ENCODE assay signal across 8 cellular contexts in the genomic region with DNA sequence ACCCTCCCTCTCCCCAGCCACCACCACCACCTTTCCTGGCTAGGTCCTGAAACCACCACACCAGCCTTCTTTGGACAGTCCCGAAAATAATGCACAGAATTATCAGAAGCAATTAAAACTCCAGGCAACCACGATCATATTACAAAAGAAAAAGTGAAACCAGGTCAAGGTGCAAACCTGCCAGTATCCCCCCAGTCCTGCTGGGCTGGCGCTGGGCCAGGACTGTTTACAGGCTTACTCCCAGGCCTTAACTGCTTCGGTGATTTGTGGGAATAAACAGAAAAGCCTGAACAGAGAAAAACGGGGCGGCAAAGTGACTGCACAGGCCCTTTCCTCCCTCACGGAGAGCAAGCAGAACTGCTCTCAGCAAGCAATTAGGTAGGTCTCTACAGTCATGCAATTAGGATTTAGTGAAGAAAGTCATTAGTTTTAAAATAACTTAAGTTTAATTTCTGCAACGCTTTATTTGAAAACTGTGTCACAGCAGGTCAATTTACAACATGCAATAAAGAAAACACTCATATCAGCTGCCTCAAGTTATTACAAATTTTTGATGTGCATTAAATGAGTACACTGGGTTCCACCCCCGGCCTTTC. TPM values are rescaled to one million over a fixed set of nuclear protein-coding genes. Genes with fewer than 3 reads are reported as not detected.
A peak's percentile ranks its signal among the peaks of the same experiment; 100 is the strongest.
DNase-seq lines count a peak whose midpoint lies in the region; ATAC-seq and TF ChIP-seq lines count a peak whose summit lies in the region.

No MANE protein-coding gene starts in this region.

- no peak for ATAC-seq in naive thymus-derived CD8-positive, alpha-beta T cell
- no peak for ATAC-seq in GM19463 (IDR thresholded peaks at IDR 0.05; ENCODE audit: unreplicated experiment)

- H3K4me1 ChIP-seq in Caco-2 (no peaks in the 10 kb centered on the region), endodermal cell (ENCODE audit: control insufficient read depth, insufficient read depth, low read length) (no peaks in the 10 kb centered on the region), uterus (no peaks in the 10 kb centered on the region)

- TF ChIP-seq CTCF in Caco-2 (IDR thresholded peaks at IDR 0.05; ENCODE audit: insufficient read depth in 1 of 2, low read depth in 1 of 2, low read length in 1 of 2, severe bottlenecking in 1 of 2, unreplicated experiment in 1 of 2) (no peak), endodermal cell (conservative IDR thresholded peaks at IDR 0.05) (no peak), uterus (IDR thresholded peaks at IDR 0.05) (no peak)

- H3K4me3 Mint-ChIP-seq in Caco-2 (ENCODE audit: unreplicated experiment) (peak overlapping the region; percentile 65), endodermal cell (peak overlapping the region; percentile 75)
- H3K4me3 Mint-ChIP-seq in activated CD4-positive, alpha-beta T cell treated with anti-CD3 and anti-CD28 coated beads, Interleukin-2, amount 10 ng/mL, durations not matched to agents 24 days and 14 days, result peak overlapping the region; percentile 93
- H3K4me3 Mint-ChIP-seq in naive thymus-derived CD8-positive, alpha-beta T cell, result peak overlapping the region; percentile 82 to 94 (median 88)

- no peaks in the 10 kb centered on the region for H3K27me3 ChIP-seq in Caco-2 (replicated peaks; ENCODE audit: control insufficient read depth, insufficient read depth, low read length)
- no peaks in the 10 kb centered on the region for H3K27me3 ChIP-seq in endodermal cell (ENCODE audit: control insufficient read depth, insufficient read depth, low read length, poor library complexity, severe bottlenecking)
- H3K27me3 ChIP-seq in uterus, result no peaks in the 10 kb centered on the region

- H3K27me3 Mint-ChIP-seq in Caco-2 (ENCODE audit: insufficient read depth, unreplicated experiment), result no peaks in the 10 kb centered on the region
- H3K27me3 Mint-ChIP-seq in activated CD4-positive, alpha-beta T cell treated with anti-CD3 and anti-CD28 coated beads, Interleukin-2, amount 10 ng/mL, durations not matched to agents 24 days and 14 days, result peaks cover 11% of the 10 kb centered on the region
- no peaks in the 10 kb centered on the region for H3K27me3 Mint-ChIP-seq in endodermal cell (ENCODE audit: insufficient read depth)
- no peaks in the 10 kb centered on the region for H3K27me3 Mint-ChIP-seq in naive thymus-derived CD8-positive, alpha-beta T cell

- no peak for TF ChIP-seq POLR2A in uterus (IDR thresholded peaks at IDR 0.05)

- H3K9ac ChIP-seq in endodermal cell (ENCODE audit: extremely low read depth, low read length, poor library complexity, severe bottlenecking), result peak overlapping the region; percentile 63

- DNase-seq in Caco-2 (no peak), LoVo (ENCODE audit: low spot score) (peak; percentile 43), endodermal cell (peak; percentile 57), uterus (peak in 1 of 2 donors; percentile 37)
- DNase-seq in activated CD4-positive, alpha-beta T cell treated with anti-CD3 and anti-CD28 coated beads, Interleukin-2, amount 10 ng/mL, durations not matched to agents 24 days and 14 days, result peak; percentile 87
- peak in 8 of 10 donors; percentile 27 to 70 (median 47) for DNase-seq in naive thymus-derived CD8-positive, alpha-beta T cell
- DNase-seq in activated CD4-positive, CD25-positive, alpha-beta regulatory T cell (lab: John Stamatoyannopoulos, UW), result no peak

- H3K27ac ChIP-seq in endodermal cell (ENCODE audit: low read depth, low read length), result peak overlapping the region; percentile 63
- H3K27ac ChIP-seq in uterus, result peak overlapping the region; percentile 52 to 89

- H3K9me3 Mint-ChIP-seq in Caco-2 (ENCODE audit: unreplicated experiment) (no peaks in the 10 kb centered on the region), endodermal cell (no peaks in the 10 kb centered on the region)
- peaks cover 3% of the 10 kb centered on the region for H3K9me3 Mint-ChIP-seq in activated CD4-positive, alpha-beta T cell treated with anti-CD3 and anti-CD28 coated beads, Interleukin-2, amount 10 ng/mL, durations not matched to agents 24 days and 14 days
- H3K9me3 Mint-ChIP-seq in naive thymus-derived CD8-positive, alpha-beta T cell, result no peaks in the 10 kb centered on the region

- H3K36me3 Mint-ChIP-seq in Caco-2 (ENCODE audit: insufficient read depth, unreplicated experiment) (peaks cover 17% of the 10 kb centered on the region), endodermal cell (ENCODE audit: low read depth) (no peaks in the 10 kb centered on the region)
- peaks cover 5% of the 10 kb centered on the region for H3K36me3 Mint-ChIP-seq in activated CD4-positive, alpha-beta T cell treated with anti-CD3 and anti-CD28 coated beads, Interleukin-2, amount 10 ng/mL, durations not matched to agents 24 days and 14 days (ENCODE audit: low read depth)
- H3K36me3 Mint-ChIP-seq in naive thymus-derived CD8-positive, alpha-beta T cell, result no peaks in the 10 kb centered on the region

- WGBS in endodermal cell (ENCODE audit: insufficient coverage in 1 of 2, insufficient read length in 1 of 2), 2 experiments, result 7 to 19% methylated on average over 3 to 9 of the region's 9 CpGs

- no peaks in the 10 kb centered on the region for H3K36me3 ChIP-seq in Caco-2 (ENCODE audit: control insufficient read depth, insufficient read depth, low read length)
- no peaks in the 10 kb centered on the region for H3K36me3 ChIP-seq in endodermal cell (ENCODE audit: control insufficient read depth, insufficient read depth, low read length)
- no peaks in the 10 kb centered on the region for H3K36me3 ChIP-seq in uterus

- H3K4me3 ChIP-seq in Caco-2 (ENCODE audit: low read depth, low read length), result peak overlapping the region; percentile 41
- H3K4me3 ChIP-seq in endodermal cell (ENCODE audit: low read length), result peak overlapping the region; percentile 90
- peak overlapping the region; percentile 26 to 60 for H3K4me3 ChIP-seq in uterus

- H3K9me3 ChIP-seq in Caco-2 (no peaks in the 10 kb centered on the region), endodermal cell (ENCODE audit: control insufficient read depth, low read length) (no peaks in the 10 kb centered on the region), uterus (no peaks in the 10 kb centered on the region)

- TSS peak; percentile 67 for BruUV-seq in Caco-2 (replicated peaks; lab: Mats Ljungman, UMichigan)

- CTCF ChIA-PET in Caco-2 (lab: Charles Lee), result no interaction called here

- H3K27ac Mint-ChIP-seq in Caco-2 (ENCODE audit: unreplicated experiment) (no peak overlapping the region), endodermal cell (peak overlapping the region; percentile 58)
- H3K27ac Mint-ChIP-seq in activated CD4-positive, alpha-beta T cell treated with anti-CD3 and anti-CD28 coated beads, Interleukin-2, amount 10 ng/mL, durations not matched to agents 24 days and 14 days, result peak overlapping the region; percentile 80
- peak overlapping the region; percentile 67 to 97 (median 92) for H3K27ac Mint-ChIP-seq in naive thymus-derived CD8-positive, alpha-beta T cell

- intact Hi-C loops in Caco-2 (cut with micrococcal nuclease; ENCODE audit: unreplicated experiment) (loop anchor here (10.0 kb wide), 1 partner anchor 125 kb away; no protein-coding TSS in a partner anchor), uterus (cut with DNase I; ENCODE audit: low total_unique reads) (no loop called here)
- intact Hi-C loops in activated CD4-positive, alpha-beta T cell treated with anti-CD3 and anti-CD28 coated beads, Interleukin-2, amount 10 ng/mL, durations not matched to agents 24 days and 14 days (cut with micrococcal nuclease), result no loop called here

- H3K4me1 Mint-ChIP-seq in Caco-2 (ENCODE audit: low read depth, unreplicated experiment) (no peaks in the 10 kb centered on the region), endodermal cell (peaks cover 14% of the 10 kb centered on the region)
- peaks cover 52% of the 10 kb centered on the region for H3K4me1 Mint-ChIP-seq in activated CD4-positive, alpha-beta T cell treated with anti-CD3 and anti-CD28 coated beads, Interleukin-2, amount 10 ng/mL, durations not matched to agents 24 days and 14 days
- peaks cover 24 to 52% (median 48%) of the 10 kb centered on the region in 4 donors for H3K4me1 Mint-ChIP-seq in naive thymus-derived CD8-positive, alpha-beta T cell

- POLR2A ChIA-PET in Caco-2 (lab: Charles Lee), result no interaction called here
- POLR2A ChIA-PET in naive thymus-derived CD8-positive, alpha-beta T cell (lab: Charles Lee), result interaction anchor here (1.1 to 2.3 kb wide), 5 partner anchors 18 to 169 kb away, joined by 3 to 9 read pairs (median 4); no protein-coding TSS in a partner anchor

RNA-seq across cellular contexts. Expression of gene HDAC4, which starts 1.3 kb away (rescaled TPM):
- total RNA-seq in Caco-2 (2022) (15.5 and 17.6 TPM in 2 replicates), endodermal cell (10 to 100 TPM; 45.7 to 51.2 TPM), uterus (10 to 100 TPM; 42.1 to 91.5 (median 73.4) TPM)
- 44.7 and 45.9 TPM in 2 replicates for total RNA-seq in activated CD4-positive, alpha-beta T cell treated with anti-CD3 and anti-CD28 coated beads, Interleukin-2, amount 10 ng/mL, durations not matched to agents 24 days and 14 days
- polyA plus RNA-seq in endodermal cell (2013, experiment 1 of 2), result 11.1 TPM
- 13.9 TPM for polyA plus RNA-seq in endodermal cell (2013, experiment 2 of 2)
- 10 to 100 TPM; 31.7 to 37.3 TPM for total RNA-seq in naive thymus-derived CD8-positive, alpha-beta T cell
- 10 to 100 TPM in 1 of 3 donors, 1 to 10 TPM in 2; 2.8 to 10.1 (median 8.0) TPM for polyA plus RNA-seq in naive thymus-derived CD8-positive, alpha-beta T cell

Comparison
In these comparisons a context has a peak if more than half of its experiments do, and no peak if none do; other contexts are left out.
1. DNase-seq: peak in LoVo (single experiment), activated CD4-positive, alpha-beta T cell treated with anti-CD3 and anti-CD28 coated beads, Interleukin-2, amount 10 ng/mL, durations not matched to agents 24 days and 14 days (single experiment), endodermal cell (single experiment) and naive thymus-derived CD8-positive, alpha-beta T cell (8 of 10); none in Caco-2 (0 of 2) and activated CD4-positive, CD25-positive, alpha-beta regulatory T cell (0 of 4).
2. Peak in every context shown above with its lines, with median percentiles within 50 percentile points of each other: H3K4me3 ChIP-seq and H3K4me3 Mint-ChIP-seq.